ENCODE assay signal across 8 cellular contexts in the genomic region with DNA sequence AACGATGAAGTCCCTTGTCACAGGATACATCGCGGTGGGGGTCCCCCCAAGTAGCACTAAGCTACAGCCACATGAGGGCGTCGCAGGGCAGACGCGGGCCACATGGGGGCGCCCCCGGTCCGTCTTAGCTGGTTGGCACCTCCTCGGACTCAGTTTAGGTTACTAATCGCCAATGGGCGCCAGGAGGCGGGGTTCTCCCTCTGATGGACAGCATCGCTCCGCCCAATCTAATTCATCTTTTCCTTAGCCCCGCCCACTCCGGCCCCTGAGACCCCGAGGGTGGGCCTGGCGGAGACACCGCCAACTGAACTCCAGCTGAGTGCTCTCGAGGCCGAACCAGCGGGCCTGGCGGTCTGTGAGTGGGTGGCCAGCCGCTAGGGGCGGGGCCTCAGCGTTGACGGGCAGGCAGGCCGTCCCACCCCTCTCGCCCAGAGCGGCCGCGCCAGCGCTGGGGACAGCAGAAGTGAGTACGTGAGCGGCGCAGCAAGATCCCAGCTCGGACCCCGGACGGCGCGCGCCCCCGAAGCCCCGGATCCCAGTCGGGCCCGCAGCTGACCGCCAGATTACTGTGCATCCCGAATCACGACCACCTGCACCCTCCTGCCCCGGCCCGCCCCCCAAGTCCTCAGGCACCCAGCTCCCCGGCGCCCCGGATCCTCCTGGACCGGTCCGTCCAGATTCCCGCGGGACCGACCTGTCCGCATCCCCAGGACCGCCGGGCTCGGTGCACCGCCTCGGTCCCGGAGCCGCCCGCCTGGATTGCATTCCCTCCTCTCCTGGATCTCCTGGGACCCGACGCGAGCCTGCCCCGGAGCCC. TPM values are rescaled to one million over a fixed set of nuclear protein-coding genes. Genes with fewer than 3 reads are reported as not detected.
DNase-seq lines count a peak whose midpoint lies in the region; ATAC-seq, FAIRE-seq and TF ChIP-seq lines count a peak whose summit lies in the region.

Gene EPHB3, plus strand, starts transcription at position 457 of the 817 bp plus-strand sequence. CDS start 451 bp downstream, outside the sequence.

- POLR2A ChIA-PET in AG04450 (lab: Yijun Ruan, JAX), result interaction anchor here (0.6 to 2.1 kb wide), 24 partner anchors 9 to 612 kb away, joined by 3 to 36 read pairs (median 5); partner anchors contain the start of gene MAGEF1

- H3K27ac ChIP-seq in AG04450 (ENCODE audit: low read depth, low read length), result no peak within 1 kb of the TSS

- no peaks in the 10 kb centered on the region; the same call in 1 of the 2 replicates for H3K9me3 ChIP-seq in AG04450 (ENCODE audit: control insufficient read depth, insufficient read depth, low read length)
- H3K9me3 ChIP-seq in iPS-18c (ENCODE audit: control insufficient read depth, insufficient read depth, low read length), result peaks cover 3% of the 10 kb centered on the region
- no peaks in the 10 kb centered on the region for H3K9me3 ChIP-seq in skeletal muscle satellite cell (replicated peaks; ENCODE audit: low read length)

- DNase-seq in AG04450 (ENCODE audit: low read depth, low spot score) (peak; percentile 99), NCI-H2227 (lab: John Stamatoyannopoulos, UW; ENCODE audit: unreplicated experiment) (peak; percentile 100), bronchial epithelial cell (ENCODE audit: low read depth) (peak; percentile 91)

- H3K4me3 ChIP-seq in AG04450 (ENCODE audit: low read depth, low read length) (peak within 1 kb of the TSS; percentile 67), WI38 (ENCODE audit: low read depth, low read length) (peak within 1 kb of the TSS; percentile 69), bronchial epithelial cell (ENCODE audit: low read depth, low read length) (peak within 1 kb of the TSS; percentile 68), iPS-18c (ENCODE audit: insufficient read depth, low read depth, low read length) (peak within 1 kb of the TSS; percentile 60), skeletal muscle satellite cell (ENCODE audit: low read length) (peak within 1 kb of the TSS; percentile 70)

- TF ChIP-seq CTCF in AG04450 (IDR thresholded peaks at IDR 0.05; ENCODE audit: low read depth, low read length) (peak; percentile 100), WI38 (IDR thresholded peaks at IDR 0.05; ENCODE audit: low read depth, low read length) (peak; percentile 97), bronchial epithelial cell (IDR thresholded peaks at IDR 0.05; ENCODE audit: insufficient read depth, low read length, severe bottlenecking) (peak; percentile 100)

- no peak for FAIRE-seq in bronchial epithelial cell (lab: Jason Lieb, UNC)

- peaks cover 24% of the 10 kb centered on the region for H3K4me1 ChIP-seq in skeletal muscle satellite cell (ENCODE audit: control insufficient read depth, insufficient read depth, low read length)

- CTCF ChIA-PET in AG04450 (lab: Charles Lee), result interaction anchor here (0.6 to 2.3 kb wide), 51 partner anchors 8 to 617 kb away, joined by 3 to 35 read pairs (median 4); partner anchors contain the start of gene THPO

- H3K27me3 ChIP-seq in AG04450 (ENCODE audit: control insufficient read depth, insufficient read depth, low read length) (peaks cover 30% of the 10 kb centered on the region), bronchial epithelial cell (ENCODE audit: control insufficient read depth, insufficient read depth, low read length) (no peaks in the 10 kb centered on the region), skeletal muscle satellite cell (ENCODE audit: control insufficient read depth, insufficient read depth, low read length) (peaks cover 41% of the 10 kb centered on the region)

- ATAC-seq in GM18907 (IDR thresholded peaks at IDR 0.05; ENCODE audit: unreplicated experiment) (peak; percentile 89), HG03175 (IDR thresholded peaks at IDR 0.05; ENCODE audit: unreplicated experiment) (peak; percentile 85)

- peak within 1 kb of the TSS; percentile 82 for H3K4me2 ChIP-seq in skeletal muscle satellite cell (ENCODE audit: low read length)

- no peaks in the 10 kb centered on the region for H3K36me3 ChIP-seq in bronchial epithelial cell (ENCODE audit: control insufficient read depth, insufficient read depth, low read length)
- H3K36me3 ChIP-seq in skeletal muscle satellite cell (ENCODE audit: insufficient read depth, low read length), result no peaks in the 10 kb centered on the region

- H3K9ac ChIP-seq in skeletal muscle satellite cell (ENCODE audit: low read depth, low read length), result peak within 1 kb of the TSS; percentile 49

RNA-seq across cellular contexts. Expression of gene EPHB3, which starts in this region (rescaled TPM):
- 1.9 TPM in 2 replicates for polyA plus RNA-seq in AG04450 (2011; rRNA removed)
- polyA minus RNA-seq in AG04450 (2011; rRNA and poly(A)+ RNA removed), result 5.9 and 6.5 TPM in 2 replicates
- total RNA-seq in bronchial epithelial cell, result 9.2 and 16.8 TPM in 2 replicates
- 0.51 and 1.5 TPM in 2 replicates for total RNA-seq in skeletal muscle satellite cell (2012; rRNA removed)
